In the genomic region with DNA sequence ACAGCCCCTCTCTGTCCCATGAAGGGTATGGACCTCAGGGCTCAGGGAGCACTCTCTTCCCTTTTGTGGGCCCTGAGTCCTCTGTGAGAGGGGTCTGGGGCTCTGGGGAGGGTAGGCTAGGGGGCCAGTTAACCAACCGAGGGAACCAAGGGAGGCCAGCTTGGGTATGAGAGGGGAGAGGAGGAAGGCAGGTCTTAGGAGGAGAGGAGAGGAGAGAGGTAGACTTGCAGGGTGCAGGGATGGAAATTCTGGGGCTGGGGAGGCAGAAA, we compare ENCODE assay signal across 1 cellular context.
TF ChIP-seq lines count a peak whose summit lies in the region.

No MANE protein-coding gene starts in this region.

TF ChIP-seq in GM23338, 12 proteins besides CTCF, POLR2A, EP300 and RAD21 (continued from another document):
- TF ChIP-seq NANOG (IDR thresholded peaks at IDR 0.05; ENCODE audit: borderline replicate concordance) (no peak), EZH2 (IDR thresholded peaks at IDR 0.05; ENCODE audit: low read depth, unreplicated experiment) (no peak)
